In genomic region chr12:15883536-15883935, GRCh38 we compare ENCODE assay signal across 8 cellular contexts. TPM values are rescaled to one million over a fixed set of nuclear protein-coding genes. Genes with fewer than 3 reads are reported as not detected.
A peak's percentile ranks its signal among the peaks of the same experiment; 100 is the strongest.
DNase-seq lines count a peak whose midpoint lies in the region; ATAC-seq and TF ChIP-seq lines count a peak whose summit lies in the region.

No MANE protein-coding gene starts in this region.

- H3K36me3 Mint-ChIP-seq in brain, result peaks cover 43% of the 10 kb centered on the region

- peak overlapping the region; percentile 94 to 99 (median 98) for H3K4me3 Mint-ChIP-seq in brain

- H2AK5ac ChIP-seq in mesenchymal stem cell (ENCODE audit: low read length, severe bottlenecking), result no peak overlapping the region

- no peak overlapping the region for H3K23ac ChIP-seq in mesenchymal stem cell (ENCODE audit: low read length in 2 of 2)

- no peak overlapping the region for H4K91ac ChIP-seq in mesenchymal stem cell (ENCODE audit: low read length)

- intact Hi-C loops in Right ventricle myocardium inferior (cut with DNase I), result no loop called here

- H3K9me3 ChIP-seq in right atrium auricular region, result no peaks in the 10 kb centered on the region
- H3K9me3 ChIP-seq in mesenchymal stem cell (ENCODE audit: control insufficient read depth, low read length), result no peaks in the 10 kb centered on the region

- H2BK15ac ChIP-seq in mesenchymal stem cell (ENCODE audit: low read depth, poor library complexity, severe bottlenecking), result no peak overlapping the region

- H3K27ac ChIP-seq in right atrium auricular region (peak overlapping the region; percentile 94 to 99), mesenchymal stem cell (ENCODE audit: low read length, poor library complexity, severe bottlenecking) (no peak overlapping the region)

- H3K36me3 ChIP-seq in right atrium auricular region (no peaks in the 10 kb centered on the region), mesenchymal stem cell (ENCODE audit: control insufficient read depth in 1 of 2, insufficient read depth in 2 of 2, low read depth in 1 of 2, low read length in 2 of 2) (peaks cover 3 to 26% of the 10 kb centered on the region in 2 experiments)

- WGBS in mesenchymal stem cell, result 44% methylated on average over 6 of the region's 6 CpGs

- TF ChIP-seq CTCF in right atrium auricular region (IDR thresholded peaks at IDR 0.05), result no peak
- TF ChIP-seq CTCF in brain (conservative IDR thresholded peaks at IDR 0.05), result no peak

- no peak overlapping the region for H4K8ac ChIP-seq in mesenchymal stem cell (ENCODE audit: low read length)

- H3K4me2 ChIP-seq in mesenchymal stem cell (ENCODE audit: low read length, poor library complexity, severe bottlenecking), result peak overlapping the region; percentile 54

- peak overlapping the region; percentile 99 for H3K9ac ChIP-seq in mesenchymal stem cell (ENCODE audit: low read length)

- ATAC-seq in Right ventricle myocardium inferior (no peak), HG02981 (IDR thresholded peaks at IDR 0.05; ENCODE audit: unreplicated experiment) (no peak)

- no peak overlapping the region for H3K4ac ChIP-seq in mesenchymal stem cell (ENCODE audit: low read depth in 1 of 2, low read length in 2 of 2)

- H2BK5ac ChIP-seq in mesenchymal stem cell (ENCODE audit: low read depth, low read length, poor library complexity, severe bottlenecking), result no peak overlapping the region

- H3K4me1 ChIP-seq in right atrium auricular region, result peaks cover 0 to 31% of the 10 kb centered on the region in 2 donors
- peaks cover 4% of the 10 kb centered on the region for H3K4me1 ChIP-seq in mesenchymal stem cell (ENCODE audit: control insufficient read depth, insufficient read depth, low read depth, low read length)

- H3K4me1 Mint-ChIP-seq in brain, result peaks cover 68% of the 10 kb centered on the region

- no peaks in the 10 kb centered on the region for H3K9me3 Mint-ChIP-seq in brain

- H2BK120ac ChIP-seq in mesenchymal stem cell (ENCODE audit: low read depth, low read length), result no peak overlapping the region

- H2BK12ac ChIP-seq in mesenchymal stem cell (ENCODE audit: low read length in 2 of 2), result no peak overlapping the region

- H3K27me3 Mint-ChIP-seq in brain, result peaks cover 19% of the 10 kb centered on the region

- H3K4me3 ChIP-seq in right atrium auricular region (peak overlapping the region; percentile 84 to 92), mesenchymal stem cell (ENCODE audit: insufficient read depth in 1 of 2, low read depth in 1 of 2, low read length in 2 of 2) (peak overlapping the region in 1 of 2 experiments; percentile 99)

- no peak overlapping the region for H3K18ac ChIP-seq in mesenchymal stem cell (ENCODE audit: low read depth in 1 of 2, low read length in 2 of 2)

- no peak overlapping the region for H2AFZ ChIP-seq in mesenchymal stem cell (ENCODE audit: low read depth, low read length)

- H3K27ac Mint-ChIP-seq in brain, result peak overlapping the region; percentile 99 to 100 (median 100)

- no peaks in the 10 kb centered on the region for H3K79me1 ChIP-seq in mesenchymal stem cell (replicated peaks; ENCODE audit: low read length, poor library complexity, severe bottlenecking)

- DNase-seq in right atrium auricular region (ENCODE audit: low spot score) (no peak), Right ventricle myocardium inferior (ENCODE audit: missing footprints) (no peak), mesenchymal stem cell (peak; percentile 27), NCI-H526 (lab: John Stamatoyannopoulos, UW) (no peak), NCI-H524 (lab: John Stamatoyannopoulos, UW) (no peak), NCI-H748 treated with DMSO at 0.1 percent for 48 hours (lab: John Stamatoyannopoulos, UW) (no peak)

- no peak overlapping the region for H3K14ac ChIP-seq in mesenchymal stem cell (ENCODE audit: low read length in 2 of 2)

- H3K27me3 ChIP-seq in right atrium auricular region, result no peaks in the 10 kb centered on the region
- H3K27me3 ChIP-seq in mesenchymal stem cell (ENCODE audit: control insufficient read depth in 1 of 2, insufficient read depth in 1 of 2, low read length in 2 of 2), result no peaks in the 10 kb centered on the region

RNA-seq across cellular contexts. Expression of gene STRAP, which starts 1.3 kb away (rescaled TPM):
- total RNA-seq in right atrium auricular region (10 to 100 TPM; 75.7 to 77.1 TPM), Right ventricle myocardium inferior (135 TPM)
- 111 TPM for polyA plus RNA-seq in brain (ENCODE audit: insufficient read depth, low read depth, low replicate concordance)
- polyA plus RNA-seq in mesenchymal stem cell (2013, experiment 1 of 2), result 205 TPM
- polyA plus RNA-seq in mesenchymal stem cell (2013, experiment 2 of 2), result 207 TPM

RNA-seq across cellular contexts. Expression of gene DERA, which starts 27.6 kb away (rescaled TPM):
- 10 to 100 TPM; 20.0 to 20.8 TPM for total RNA-seq in right atrium auricular region
- 21.5 TPM for total RNA-seq in Right ventricle myocardium inferior
- 51.1 TPM for polyA plus RNA-seq in brain (ENCODE audit: insufficient read depth, low read depth, low replicate concordance)
- polyA plus RNA-seq in mesenchymal stem cell (2013, experiment 1 of 2), result 13.8 TPM
- polyA plus RNA-seq in mesenchymal stem cell (2013, experiment 2 of 2), result 14.0 TPM
